Comparison of ENCODE assay signal across 1 cellular context in genomic region chr5:141880961-141881801, GRCh38.
TF ChIP-seq lines count a peak whose summit lies in the region.

No MANE protein-coding gene starts in this region.

TF ChIP-seq in WTC11, 78 proteins besides CTCF, POLR2A, EP300 and RAD21 (continued from another document):
- TF ChIP-seq HMGXB4 (CRISPR knock-in tag; IDR thresholded peaks at IDR 0.05) (no peak), ELF4 (CRISPR knock-in tag; IDR thresholded peaks at IDR 0.05; ENCODE audit: low read depth) (no peak), TEAD1 (CRISPR knock-in tag; IDR thresholded peaks at IDR 0.05) (no peak), SMAD4 (CRISPR knock-in tag; IDR thresholded peaks at IDR 0.05) (no peak), ZNF396 (CRISPR knock-in tag; IDR thresholded peaks at IDR 0.05; ENCODE audit: borderline replicate concordance) (no peak), PRDM15 (CRISPR knock-in tag; IDR thresholded peaks at IDR 0.05) (no peak)
